12 cellular contexts compared by ENCODE assay signal in the genomic region with DNA sequence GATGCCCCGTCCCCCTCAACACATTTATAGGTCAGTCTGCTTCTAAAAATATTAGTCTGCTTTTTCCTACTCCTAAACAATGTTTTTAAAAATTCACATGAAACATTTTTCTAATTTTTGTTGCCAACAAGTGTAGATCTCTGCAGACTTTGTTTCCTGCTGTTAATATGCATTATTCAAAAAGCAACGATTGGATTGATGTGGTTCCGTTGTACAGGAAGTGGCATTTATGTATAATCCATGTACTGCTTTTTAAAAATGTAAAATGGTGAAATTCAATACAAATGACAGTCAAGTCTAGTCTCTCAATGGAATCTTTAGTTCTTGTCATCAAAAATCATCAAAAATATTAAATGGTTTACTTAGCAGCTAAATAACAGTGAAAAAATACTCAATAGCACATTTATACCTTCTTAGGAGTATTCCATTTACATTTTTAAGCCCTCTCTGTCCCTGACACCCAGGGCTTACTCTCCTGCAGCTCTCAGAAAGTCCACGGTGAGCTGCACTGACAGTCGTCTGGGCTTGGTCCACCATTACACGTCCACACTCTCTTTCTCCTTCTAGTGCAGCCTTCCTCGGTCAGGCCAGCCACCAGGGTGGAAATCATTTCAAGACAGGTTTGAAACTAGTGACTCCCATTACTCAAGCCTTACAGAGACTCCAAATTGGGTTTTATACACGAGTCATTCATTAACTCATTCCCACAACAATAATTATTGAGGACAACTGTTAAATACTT.
DNase-seq lines count a peak whose midpoint lies in the region; ATAC-seq and TF ChIP-seq lines count a peak whose summit lies in the region.
"Had no signal": no experiment of that assay in that cellular context is flagged by ENCODE, and none has a peak within 500 bp of the region (broad histone marks: within the 10 kb centered on the region; RNA-seq: fewer than 3 reads in every experiment).

No MANE protein-coding gene starts in this region.

- H3K4me1 ChIP-seq in endodermal cell (ENCODE audit: control insufficient read depth, insufficient read depth, low read length) (no peaks in the 10 kb centered on the region), left ventricle myocardium inferior (no peaks in the 10 kb centered on the region)

- H3K36me3 Mint-ChIP-seq in T-helper 2 cell treated with Interferon-gamma antibody and Interleukin-4, amounts not matched to agents 5 μg/mL and 100 μg/mL, for 36 hours (ENCODE audit: low read depth): peaks cover 41% of the 10 kb centered on the region
- H3K36me3 Mint-ChIP-seq in effector memory CD8-positive, alpha-beta T cell (ENCODE audit: insufficient read depth): no peaks in the 10 kb centered on the region
- no peaks in the 10 kb centered on the region for H3K36me3 Mint-ChIP-seq in endodermal cell (ENCODE audit: low read depth)

- H3K4me1 Mint-ChIP-seq in T-helper 2 cell treated with Interferon-gamma antibody and Interleukin-4, amounts not matched to agents 5 μg/mL and 100 μg/mL, for 36 hours (ENCODE audit: low read depth): peaks cover 43% of the 10 kb centered on the region
- peaks cover 29 to 55% of the 10 kb centered on the region in 2 donors for H3K4me1 Mint-ChIP-seq in effector memory CD8-positive, alpha-beta T cell (ENCODE audit: low read depth in 2 of 2)
- no peaks in the 10 kb centered on the region for H3K4me1 Mint-ChIP-seq in endodermal cell

- no peak overlapping the region for H3K4me3 ChIP-seq in endodermal cell (ENCODE audit: low read length)
- H3K4me3 ChIP-seq in left ventricle myocardium inferior: no peak overlapping the region
- H3K4me3 ChIP-seq: right lobe of liver had no signal

- intact Hi-C loops in left ventricle myocardium inferior (cut with micrococcal nuclease): no loop called here

- H3K9me3 Mint-ChIP-seq in T-helper 2 cell treated with Interferon-gamma antibody and Interleukin-4, amounts not matched to agents 5 μg/mL and 100 μg/mL, for 36 hours: peaks cover 42% of the 10 kb centered on the region
- H3K9me3 Mint-ChIP-seq in effector memory CD8-positive, alpha-beta T cell: no peaks in the 10 kb centered on the region
- no peaks in the 10 kb centered on the region for H3K9me3 Mint-ChIP-seq in endodermal cell

- H3K9me3 ChIP-seq in endodermal cell (ENCODE audit: control insufficient read depth, low read length) (no peaks in the 10 kb centered on the region), left ventricle myocardium inferior (replicated peaks) (peaks cover 4% of the 10 kb centered on the region)
- H3K9me3 ChIP-seq: right lobe of liver had no signal

- H3K27me3 ChIP-seq in endodermal cell (ENCODE audit: control insufficient read depth, insufficient read depth, low read length, poor library complexity, severe bottlenecking) (no peaks in the 10 kb centered on the region), left ventricle myocardium inferior (ENCODE audit: low read depth) (no peaks in the 10 kb centered on the region)
- H3K27me3 ChIP-seq: right lobe of liver had no signal

- DNase-seq in stimulated activated CD4-positive, alpha-beta T cell treated with anti-CD3 and anti-CD28 coated beads, Interleukin-15, amount 100 ng/mL, for 24 hours: peak; percentile 10
- no peak for DNase-seq in stimulated activated CD4-positive, alpha-beta T cell treated with anti-CD3 and anti-CD28 coated beads, Interleukin-4, amount 100 ng/mL, for 24 hours
- no peak for DNase-seq in T-helper 2 cell treated with Interferon-gamma antibody and Interleukin-4, amounts not matched to agents 5 μg/mL and 100 μg/mL, for 36 hours (ENCODE audit: low spot score)
- no peak for DNase-seq in effector memory CD8-positive, alpha-beta T cell
- DNase-seq in endodermal cell: no peak
- no peak for DNase-seq in left ventricle myocardium inferior
- DNase-seq: effector CD4-positive, alpha-beta T cell; GDM1; KG1; NCI-H2029 treated with DMSO at 0.1 percent for 48 hours; right lobe of liver had no signal

- no peaks in the 10 kb centered on the region for H3K36me3 ChIP-seq in endodermal cell (ENCODE audit: control insufficient read depth, insufficient read depth, low read length)
- no peaks in the 10 kb centered on the region for H3K36me3 ChIP-seq in left ventricle myocardium inferior
- H3K36me3 ChIP-seq: right lobe of liver had no signal

- ATAC-seq in effector memory CD8-positive, alpha-beta T cell (replicated peaks): peak; percentile 24
- ATAC-seq in HG02884 (IDR thresholded peaks at IDR 0.05; ENCODE audit: unreplicated experiment): no peak

- H3K9ac ChIP-seq in endodermal cell (ENCODE audit: extremely low read depth, low read length, poor library complexity, severe bottlenecking): no peak overlapping the region

- TF ChIP-seq CTCF in endodermal cell (conservative IDR thresholded peaks at IDR 0.05): no peak
- no peak for TF ChIP-seq CTCF in left ventricle myocardium inferior (IDR thresholded peaks at IDR 0.05; ENCODE audit: borderline replicate concordance)

- 85 to 89% methylated on average over 5 to 8 of the region's 8 CpGs for WGBS in endodermal cell (ENCODE audit: insufficient coverage in 1 of 2, insufficient read length in 1 of 2), 2 experiments

- no peaks in the 10 kb centered on the region for H3K27me3 Mint-ChIP-seq in T-helper 2 cell treated with Interferon-gamma antibody and Interleukin-4, amounts not matched to agents 5 μg/mL and 100 μg/mL, for 36 hours (ENCODE audit: low read depth)
- H3K27me3 Mint-ChIP-seq in effector memory CD8-positive, alpha-beta T cell: no peaks in the 10 kb centered on the region
- H3K27me3 Mint-ChIP-seq in endodermal cell (ENCODE audit: insufficient read depth): no peaks in the 10 kb centered on the region

- peak overlapping the region; percentile 83 for H3K27ac Mint-ChIP-seq in T-helper 2 cell treated with Interferon-gamma antibody and Interleukin-4, amounts not matched to agents 5 μg/mL and 100 μg/mL, for 36 hours
- peak overlapping the region; percentile 15 to 82 for H3K27ac Mint-ChIP-seq in effector memory CD8-positive, alpha-beta T cell
- no peak overlapping the region for H3K27ac Mint-ChIP-seq in endodermal cell

- H3K4me3 Mint-ChIP-seq in T-helper 2 cell treated with Interferon-gamma antibody and Interleukin-4, amounts not matched to agents 5 μg/mL and 100 μg/mL, for 36 hours: peak overlapping the region; percentile 66
- H3K4me3 Mint-ChIP-seq in effector memory CD8-positive, alpha-beta T cell: peak overlapping the region; percentile 55 to 81
- H3K4me3 Mint-ChIP-seq in endodermal cell: no peak overlapping the region

- H3K27ac ChIP-seq in endodermal cell (ENCODE audit: low read depth, low read length) (no peak overlapping the region), left ventricle myocardium inferior (replicated peaks) (no peak overlapping the region)
- H3K27ac ChIP-seq: right lobe of liver had no signal
